Comparison of ENCODE assay signal across 8 cellular contexts in genomic region chr3:174440741-174441587, GRCh38.
DNase-seq lines count a peak whose midpoint lies in the region; ATAC-seq and TF ChIP-seq lines count a peak whose summit lies in the region.

No MANE protein-coding gene starts in this region.

- H3K4me3 Mint-ChIP-seq in mesothelial cell of epicardium = peak overlapping the region; percentile 78

- no peaks in the 10 kb centered on the region for H3K27me3 ChIP-seq in BJ (ENCODE audit: control insufficient read depth, insufficient read depth, low read length)

- ATAC-seq in GM19324 (IDR thresholded peaks at IDR 0.05; ENCODE audit: low FRiP score, unreplicated experiment) = peak; percentile 62
- ATAC-seq in HG03442 (IDR thresholded peaks at IDR 0.05; ENCODE audit: unreplicated experiment) = peak; percentile 74

- CTCF ChIA-PET in BJ (lab: Yijun Ruan, JAX) = interaction anchor here (0.6 to 1.8 kb wide), 8 partner anchors 15 to 1989 kb away, joined by 3 to 4 read pairs (median 3); no protein-coding TSS in a partner anchor

- no peaks in the 10 kb centered on the region for H3K9me3 Mint-ChIP-seq in mesothelial cell of epicardium

- peaks cover 1% of the 10 kb centered on the region for H3K27me3 Mint-ChIP-seq in mesothelial cell of epicardium (ENCODE audit: low read depth)

- H3K36me3 ChIP-seq in BJ (ENCODE audit: control insufficient read depth, insufficient read depth, low read length) = no peaks in the 10 kb centered on the region

- DNase-seq in BJ (ENCODE audit: low read depth) (peak; percentile 68), NCI-H460 (ENCODE audit: extremely low read depth, low read depth) (peak; percentile 79), epithelial cell of esophagus (ENCODE audit: low read depth) (peak; percentile 92), mesothelial cell of epicardium (ENCODE audit: low spot score in 2 of 2, unreplicated experiment in 2 of 2) (peak; percentile 70 to 86)
- peak; percentile 1 to 7 for DNase-seq in activated CD8-positive, alpha-beta memory T cell treated with anti-CD3 and anti-CD28 coated beads for 4 hours (ENCODE audit: low read depth in 2 of 2)
- DNase-seq in stimulated activated CD8-positive, alpha-beta memory T cell treated with anti-CD3 and anti-CD28 coated beads, Interleukin-15, amount 100 ng/mL, for 24 hours (ENCODE audit: low read depth) = peak; percentile 25

- H3K36me3 Mint-ChIP-seq in mesothelial cell of epicardium = no peaks in the 10 kb centered on the region

- POLR2A ChIA-PET in BJ (lab: Charles Lee) = interaction anchor here (0.5 to 1.8 kb wide), 8 partner anchors 92 to 1469 kb away, joined by 3 to 11 read pairs (median 6); no protein-coding TSS in a partner anchor

- TF ChIP-seq CTCF in BJ (IDR thresholded peaks at IDR 0.05; ENCODE audit: insufficient read depth, low read depth, low read length) (no peak), epithelial cell of esophagus (IDR thresholded peaks at IDR 0.05; ENCODE audit: insufficient read depth, low read depth, low read length, missing control alignments) (no peak), mesothelial cell of epicardium (IDR thresholded peaks at IDR 0.05; ENCODE audit: unreplicated experiment) (no peak)

- peak overlapping the region; percentile 97 for H3K27ac Mint-ChIP-seq in mesothelial cell of epicardium

- H3K4me1 Mint-ChIP-seq in mesothelial cell of epicardium = peaks cover 27% of the 10 kb centered on the region

- H3K4me3 ChIP-seq in BJ (ENCODE audit: low read depth, low read length) = peak overlapping the region; percentile 73
- H3K4me3 ChIP-seq in epithelial cell of esophagus (ENCODE audit: low read length) = peak overlapping the region; percentile 70

Comparison
In these comparisons a context has a peak if more than half of its experiments do, and no peak if none do; other contexts are left out.
1. Peak in every context shown above with its lines: DNase-seq, ATAC-seq and H3K4me3 ChIP-seq.
2. DNase-seq: peak in every context shown above with its lines; median percentile 92 in epithelial cell of esophagus; 79 in NCI-H460; 78 in mesothelial cell of epicardium; 68 in BJ; 25 in stimulated activated CD8-positive, alpha-beta memory T cell treated with anti-CD3 and anti-CD28 coated beads, Interleukin-15, amount 100 ng/mL, for 24 hours; 4 in activated CD8-positive, alpha-beta memory T cell treated with anti-CD3 and anti-CD28 coated beads for 4 hours.